Comparison of ENCODE assay signal across 15 cellular contexts in the genomic region with DNA sequence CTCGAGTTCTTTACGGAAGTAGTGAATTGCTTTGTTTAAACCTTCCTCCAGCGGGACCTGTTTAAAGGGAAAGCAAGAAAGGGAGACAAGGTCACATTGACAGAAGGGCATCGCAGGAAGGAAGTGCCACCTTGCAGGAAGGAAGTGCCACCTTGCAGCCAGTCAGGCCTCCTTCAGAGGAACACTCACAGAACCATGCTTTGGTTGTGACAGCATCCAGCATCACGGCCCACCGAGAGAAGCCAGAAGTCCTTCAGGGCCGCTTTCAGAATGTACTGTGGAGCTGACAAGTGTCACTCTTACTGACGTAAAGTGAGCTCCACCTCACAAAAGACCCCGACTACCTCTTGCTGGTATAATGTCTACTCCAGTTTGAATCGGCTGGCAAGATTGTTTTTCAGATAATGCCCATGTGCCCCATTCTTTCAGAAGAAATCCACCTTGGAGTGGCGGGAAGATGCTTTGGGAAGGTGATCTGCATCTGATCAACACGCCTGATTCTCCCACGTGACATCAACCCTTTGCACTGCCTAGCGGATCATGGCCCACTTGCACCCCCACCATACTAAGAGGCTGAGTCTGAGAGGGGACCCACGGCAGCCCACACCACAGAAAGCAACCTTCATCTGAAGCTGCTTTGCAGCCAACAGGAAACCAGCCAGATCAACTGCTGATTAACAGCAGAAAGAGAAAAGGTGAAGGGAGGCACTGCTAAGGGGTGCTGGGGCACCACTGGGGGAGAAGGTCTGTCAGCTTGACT.
DNase-seq lines count a peak whose midpoint lies in the region; ATAC-seq, FAIRE-seq and TF ChIP-seq lines count a peak whose summit lies in the region.
"Had no signal": no experiment of that assay in that cellular context is flagged by ENCODE, and none has a peak within 500 bp of the region (broad histone marks: within the 10 kb centered on the region; RNA-seq: fewer than 3 reads in every experiment).

No MANE protein-coding gene starts in this region.

- TF ChIP-seq RAD21 in HepG2 (CRISPR knock-in tag; IDR thresholded peaks at IDR 0.05): no peak

- TF ChIP-seq CTCF in HepG2 (CRISPR knock-in tag; IDR thresholded peaks at IDR 0.05): no peak

- intact Hi-C loops in HepG2 (cut with micrococcal nuclease; ENCODE audit: unreplicated experiment): no loop called here

- no peaks in the 10 kb centered on the region for H3K27me3 ChIP-seq in HepG2 (ENCODE audit: control insufficient read depth in 1 of 2, insufficient read depth in 2 of 2, low read length in 2 of 2)
- H3K27me3 ChIP-seq: BLaER1 treated with 17β-estradiol and CSF1 and Interleukin-3, amounts not matched to agents 10 nM and 100 nM; brain microvascular endothelial cell; sigmoid colon had no signal

- no peaks in the 10 kb centered on the region for H3K27me3 Mint-ChIP-seq in T-cell
- no peaks in the 10 kb centered on the region for H3K27me3 Mint-ChIP-seq in activated CD8-positive, alpha-beta memory T cell treated with anti-CD3 and anti-CD28 coated beads, Interleukin-2, amount 10 ng/mL, durations not matched to agents 7 days and 5 days

- H3K4me3 Mint-ChIP-seq in T-cell: peak overlapping the region; percentile 73 to 80 (median 73)
- peak overlapping the region; percentile 58 for H3K4me3 Mint-ChIP-seq in activated CD8-positive, alpha-beta memory T cell treated with anti-CD3 and anti-CD28 coated beads, Interleukin-2, amount 10 ng/mL, durations not matched to agents 7 days and 5 days

- H4K20me1 ChIP-seq in HepG2 (ENCODE audit: insufficient read depth, low read length): no peaks in the 10 kb centered on the region

- DNase-seq in T-cell: peak; percentile 48 to 84 (median 70)
- DNase-seq in activated CD8-positive, alpha-beta memory T cell treated with anti-CD3 and anti-CD28 coated beads, Interleukin-2, amount 10 ng/mL, durations not matched to agents 7 days and 5 days: peak; percentile 82
- DNase-seq in central memory CD4-positive, alpha-beta T cell: peak; percentile 83
- peak; percentile 34 to 51 for DNase-seq in stimulated activated CD4-positive, alpha-beta T cell treated with anti-CD3 and anti-CD28 coated beads, Interleukin-4, amount 100 ng/mL, for 4 hours
- no peak for DNase-seq in HuH-7.5 (ENCODE audit: low spot score)
- no peak for DNase-seq in NCI-H2196 (lab: John Stamatoyannopoulos, UW; ENCODE audit: unreplicated experiment)
- DNase-seq in HepG2 (ENCODE audit: low spot score): no peak
- DNase-seq in 8988T: no peak
- DNase-seq: brain microvascular endothelial cell, GDM1, MM.1S, NCI-H510A treated with DMSO at 0.1 percent for 48 hours, sigmoid colon had no signal

- peaks cover 10 to 36% of the 10 kb centered on the region in 2 experiments for H3K36me3 ChIP-seq in HepG2 (replicated peaks in 1 of 2; ENCODE audit: control insufficient read depth in 1 of 2, insufficient read depth in 2 of 2, low read length in 2 of 2)
- H3K36me3 ChIP-seq: brain microvascular endothelial cell had no signal

- peak overlapping the region; percentile 96 for H3K27ac Mint-ChIP-seq in T-cell
- peak overlapping the region; percentile 92 for H3K27ac Mint-ChIP-seq in activated CD8-positive, alpha-beta memory T cell treated with anti-CD3 and anti-CD28 coated beads, Interleukin-2, amount 10 ng/mL, durations not matched to agents 7 days and 5 days

- no peak overlapping the region for H2AFZ ChIP-seq in HepG2 (ENCODE audit: low read length)

- H3K9ac ChIP-seq in HepG2 (ENCODE audit: insufficient read depth, low read depth, low read length): no peak overlapping the region

- no peaks in the 10 kb centered on the region for H3K4me1 ChIP-seq in HepG2 (ENCODE audit: insufficient read depth, low read length)
- H3K4me1 ChIP-seq: sigmoid colon had no signal

- no peak for FAIRE-seq in HepG2 (lab: Jason Lieb, UNC)

- BruUV-seq in HepG2 (replicated peaks; lab: Mats Ljungman, UMichigan): no TSS peak

- 93% methylated on average over 15 of the region's 15 CpGs for WGBS in HepG2 (ENCODE audit: low lambda C conversion rate)

- H3K4me3 ChIP-seq in HepG2 (replicated peaks in 1 of 3; ENCODE audit: insufficient read depth in 1 of 3, low read depth in 2 of 3, low read length in 3 of 3): no peak overlapping the region
- H3K4me3 ChIP-seq: BLaER1 treated with 17β-estradiol and CSF1 and Interleukin-3, amounts not matched to agents 10 nM and 100 nM; sigmoid colon had no signal

- ATAC-seq in T-cell (replicated peaks in 1 of 4): peak; percentile 52 to 61 (median 56)
- ATAC-seq in activated CD8-positive, alpha-beta memory T cell treated with anti-CD3 and anti-CD28 coated beads, Interleukin-2, amount 10 ng/mL, durations not matched to agents 7 days and 5 days: peak; percentile 40
- no peak for ATAC-seq in HepG2

- TF ChIP-seq EP300 in HepG2 (IDR thresholded peaks at IDR 0.05; ENCODE audit: low read depth in 2 of 2, low read length in 2 of 2) (no peak), HepG2 (CRISPR knock-in tag; IDR thresholded peaks at IDR 0.05; ENCODE audit: borderline replicate concordance) (no peak)

- H3K9me3 ChIP-seq in HepG2 (ENCODE audit: low read length): no peaks in the 10 kb centered on the region
- H3K9me3 ChIP-seq: sigmoid colon had no signal

- peaks cover 93 to 95% (median 95%) of the 10 kb centered on the region in 3 donors for H3K4me1 Mint-ChIP-seq in T-cell
- H3K4me1 Mint-ChIP-seq in activated CD8-positive, alpha-beta memory T cell treated with anti-CD3 and anti-CD28 coated beads, Interleukin-2, amount 10 ng/mL, durations not matched to agents 7 days and 5 days: peaks cover 50% of the 10 kb centered on the region

- H3K9me3 Mint-ChIP-seq in T-cell: peaks cover 0 to under 1% (median 0%) of the 10 kb centered on the region in 3 donors
- H3K9me3 Mint-ChIP-seq in activated CD8-positive, alpha-beta memory T cell treated with anti-CD3 and anti-CD28 coated beads, Interleukin-2, amount 10 ng/mL, durations not matched to agents 7 days and 5 days (ENCODE audit: low read depth): no peaks in the 10 kb centered on the region

- no peak overlapping the region for H3K27ac ChIP-seq in HepG2 (ENCODE audit: extremely low read length, insufficient read depth, low read length)
- H3K27ac ChIP-seq: BLaER1 treated with 17β-estradiol and CSF1 and Interleukin-3, amounts not matched to agents 10 nM and 100 nM; brain microvascular endothelial cell; HL-60; sigmoid colon had no signal

- CTCF ChIA-PET in T-cell (lab: Charles Lee) (interaction anchor here in 1 of 2 donors (1.0 to 1.4 kb wide), 6 partner anchors 8 to 518 kb away, joined by 3 to 5 read pairs (median 4); no protein-coding TSS in a partner anchor), HepG2 (lab: Yijun Ruan, JAX; ENCODE audit: low intra/inter-chr PET ratio, low total read pairs) (no interaction called here)
- CTCF ChIA-PET in activated CD8-positive, alpha-beta memory T cell treated with anti-CD3 and anti-CD28 coated beads, Interleukin-2, amount 10 ng/mL, durations not matched to agents 7 days and 5 days (lab: Charles Lee): interaction anchor here (0.7 to 3.1 kb wide), 11 partner anchors 9 to 517 kb away, joined by 3 to 18 read pairs (median 4); no protein-coding TSS in a partner anchor

- POLR2A ChIA-PET in T-cell (lab: Charles Lee) (interaction anchor here (0.8 to 1.3 kb wide), 3 partner anchors 9 to 759 kb away, joined by 3 to 8 read pairs (median 3); no protein-coding TSS in a partner anchor), HepG2 (lab: Yijun Ruan, JAX) (no interaction called here)

- H3K4me2 ChIP-seq in HepG2 (ENCODE audit: low read depth, low read length): no peak overlapping the region

- peaks cover 66% of the 10 kb centered on the region for H3K36me3 Mint-ChIP-seq in T-cell
- peaks cover 50% of the 10 kb centered on the region for H3K36me3 Mint-ChIP-seq in activated CD8-positive, alpha-beta memory T cell treated with anti-CD3 and anti-CD28 coated beads, Interleukin-2, amount 10 ng/mL, durations not matched to agents 7 days and 5 days

- no peak for TF ChIP-seq POLR2A in HepG2 (IDR thresholded peaks at IDR 0.05; ENCODE audit: insufficient read depth in 1 of 2, low read depth in 2 of 2, low read length in 2 of 2)

- H3K79me2 ChIP-seq in HepG2 (ENCODE audit: insufficient read depth, low read length): no peaks in the 10 kb centered on the region

- in situ Hi-C loops in HepG2 (cut with HindIII; ENCODE audit: extremely low pct_ligation_motif_present, low pct_unique_long_range_greater_than_20kb): no loop called here

TF ChIP-seq in HepG2, 621 proteins besides CTCF, POLR2A, EP300 and RAD21:
- no peak for TF ChIP-seq ZNF83 (CRISPR knock-in tag; IDR thresholded peaks at IDR 0.05; ENCODE audit: borderline replicate concordance)
- TF ChIP-seq ZNF589 (CRISPR knock-in tag; conservative IDR thresholded peaks at IDR 0.05): no peak

Comparison
In these comparisons a context has a peak if more than half of its experiments do, and no peak if none do; other contexts are left out.
1. DNase-seq: peak in T-cell (34 of 34), activated CD8-positive, alpha-beta memory T cell treated with anti-CD3 and anti-CD28 coated beads, Interleukin-2, amount 10 ng/mL, durations not matched to agents 7 days and 5 days (single experiment), central memory CD4-positive, alpha-beta T cell (single experiment) and stimulated activated CD4-positive, alpha-beta T cell treated with anti-CD3 and anti-CD28 coated beads, Interleukin-4, amount 100 ng/mL, for 4 hours (2 of 2); none in HuH-7.5 (single experiment), NCI-H2196 (single experiment), HepG2 (single experiment) and 8988T (single experiment).